36 cellular contexts compared by ENCODE assay signal in genomic region chr14:21287166-21287565, GRCh38. TPM values are rescaled to one million over a fixed set of nuclear protein-coding genes. Genes with fewer than 3 reads are reported as not detected.
"Had no signal": no experiment of that assay in that cellular context is flagged by ENCODE, and none has a peak within 500 bp of the region (broad histone marks: within the 10 kb centered on the region; RNA-seq: fewer than 3 reads in every experiment).

No MANE protein-coding gene starts in this region.

- H3K27ac Mint-ChIP-seq: activated B cell treated with CpG ODN at 0.5 μM for 24 hours; activated CD4-positive, alpha-beta memory T cell treated with anti-CD3 and anti-CD28 coated beads for 36 hours; activated CD8-positive, alpha-beta memory T cell treated with anti-CD3 and anti-CD28 coated beads, Interleukin-2, amount 10 ng/mL, durations not matched to agents 7 days and 5 days; activated CD8-positive, alpha-beta T cell treated with anti-CD3 and anti-CD28 coated beads, Interleukin-2, amount 10 ng/mL, durations not matched to agents 7 days and 5 days; activated naive CD4-positive, alpha-beta T cell treated with anti-CD3 and anti-CD28 coated beads for 36 hours; activated naive CD4-positive, alpha-beta T cell treated with anti-CD3 and anti-CD28 coated beads, Interleukin-2, amount 50 U/mL, for 24 hours; activated naive CD8-positive, alpha-beta T cell treated with anti-CD3 and anti-CD28 coated beads for 36 hours; activated naive CD8-positive, alpha-beta T cell treated with anti-CD3 and anti-CD28 coated beads, Interleukin-2, amount 50 U/mL, for 24 hours; activated T-helper 1 cell treated with anti-CD3 and anti-CD28 coated beads, Interleukin-12 subunit alpha, Interleukin-12 subunit beta, Interleukin-2, Interleukin-4 antibody, amounts not matched to agents 30 ng/mL and 10 ng/mL and 1 ng/mL, durations not matched to agents 14 hours and 24 hours and 36 hours; activated T-helper 2 cell treated with anti-CD3 and anti-CD28 coated beads, Interferon-gamma antibody, Interleukin-2, Interleukin-4, amounts not matched to agents 10 μg/mL and 5 μg/mL and 100 μg/mL, durations not matched to agents 14 hours and 24 hours and 36 hours; T-helper 17 cell; T-helper 2 cell treated with Interferon-gamma antibody and Interleukin-4, amounts not matched to agents 5 μg/mL and 100 μg/mL, for 36 hours had no signal

- H3K36me3 Mint-ChIP-seq: activated CD4-positive, alpha-beta memory T cell treated with anti-CD3 and anti-CD28 coated beads for 36 hours; activated CD8-positive, alpha-beta memory T cell treated with anti-CD3 and anti-CD28 coated beads, Interleukin-2, amount 10 ng/mL, durations not matched to agents 7 days and 5 days; activated naive CD8-positive, alpha-beta T cell treated with anti-CD3 and anti-CD28 coated beads for 36 hours had no signal

- H3K27me3 Mint-ChIP-seq: activated B cell treated with CpG ODN at 0.5 μM for 24 hours; activated CD4-positive, alpha-beta memory T cell treated with anti-CD3 and anti-CD28 coated beads for 36 hours; activated naive CD4-positive, alpha-beta T cell treated with anti-CD3 and anti-CD28 coated beads, Interleukin-2, amount 50 U/mL, for 24 hours; activated naive CD8-positive, alpha-beta T cell treated with anti-CD3 and anti-CD28 coated beads for 36 hours had no signal

- H3K9me3 ChIP-seq: adrenal gland, body of pancreas, colonic mucosa had no signal

- H3K36me3 ChIP-seq: adrenal gland, colonic mucosa had no signal

- DNase-seq: activated B cell treated with CpG ODN at 0.5 μM for 24 hours; activated CD4-positive, alpha-beta memory T cell treated with anti-CD3 and anti-CD28 coated beads for 36 hours; activated CD4-positive, alpha-beta T cell treated with anti-CD3 and anti-CD28 coated beads for 48 hours; activated CD4-positive, alpha-beta T cell treated with anti-CD3 and anti-CD28 coated beads, Interleukin-2, amount 50 U/mL, for 1 hour; activated CD8-positive, alpha-beta memory T cell treated with anti-CD3 and anti-CD28 coated beads, Interleukin-2, amount 10 ng/mL, durations not matched to agents 7 days and 5 days; activated CD8-positive, alpha-beta memory T cell treated with anti-CD3 and anti-CD28 coated beads, Interleukin-2, amount 50 U/mL, for 4 hours; activated CD8-positive, alpha-beta T cell treated with anti-CD3 and anti-CD28 coated beads, Interleukin-2, amount 10 ng/mL, durations not matched to agents 7 days and 5 days; activated effector memory CD4-positive, alpha-beta T cell treated with anti-CD3 and anti-CD28 coated beads, Interleukin-2, amount 50 U/mL, for 16 hours; activated naive CD4-positive, alpha-beta T cell treated with anti-CD3 and anti-CD28 coated beads for 36 hours; activated naive CD8-positive, alpha-beta T cell treated with anti-CD3 and anti-CD28 coated beads for 36 hours; activated naive CD8-positive, alpha-beta T cell treated with anti-CD3 and anti-CD28 coated beads, Interleukin-2, amount 50 U/mL, for 24 hours; activated T-cell treated with anti-CD3 and anti-CD28 coated beads, Interleukin-2, amount 50 U/mL, for 1 hour; activated T-cell treated with anti-CD3 and anti-CD28 coated beads, Interleukin-2, amount 50 U/mL, for 48 hours; adrenal gland; amygdala; body of pancreas; caudate nucleus; cerebellar nuclear complex; colonic mucosa; dorsolateral prefrontal cortex; foreskin fibroblast; head of caudate nucleus; SW 1271; T-helper 1 cell; T-helper 17 cell; T1000; WERI-Rb-1 had no signal

- H3K27ac ChIP-seq: adrenal gland, body of pancreas, colonic mucosa, dorsolateral prefrontal cortex, WERI-Rb-1 had no signal

- ATAC-seq: activated CD4-positive, CD25-positive, alpha-beta regulatory T cell treated with anti-CD3 and anti-CD28 coated beads, Interleukin-2, amount 50 U/mL, for 24 hours; activated CD8-positive, alpha-beta memory T cell treated with anti-CD3 and anti-CD28 coated beads, Interleukin-2, amount 10 ng/mL, durations not matched to agents 7 days and 5 days; activated CD8-positive, alpha-beta T cell treated with anti-CD3 and anti-CD28 coated beads, Interleukin-2, amount 10 ng/mL, durations not matched to agents 7 days and 5 days; activated naive CD8-positive, alpha-beta T cell treated with anti-CD3 and anti-CD28 coated beads, Interleukin-2, amount 50 U/mL, for 24 hours; body of pancreas; esophagus mucosa; T-helper 17 cell had no signal

- H3K27me3 ChIP-seq: adrenal gland, body of pancreas, colonic mucosa, dorsolateral prefrontal cortex had no signal

- H3K4me3 Mint-ChIP-seq: activated B cell treated with CpG ODN at 0.5 μM for 24 hours; activated CD4-positive, alpha-beta memory T cell treated with anti-CD3 and anti-CD28 coated beads for 36 hours; activated CD8-positive, alpha-beta memory T cell treated with anti-CD3 and anti-CD28 coated beads, Interleukin-2, amount 10 ng/mL, durations not matched to agents 7 days and 5 days; activated CD8-positive, alpha-beta T cell treated with anti-CD3 and anti-CD28 coated beads, Interleukin-2, amount 10 ng/mL, durations not matched to agents 7 days and 5 days; activated naive CD4-positive, alpha-beta T cell treated with anti-CD3 and anti-CD28 coated beads for 36 hours; activated naive CD4-positive, alpha-beta T cell treated with anti-CD3 and anti-CD28 coated beads, Interleukin-2, amount 50 U/mL, for 24 hours; activated naive CD8-positive, alpha-beta T cell treated with anti-CD3 and anti-CD28 coated beads for 36 hours; activated naive CD8-positive, alpha-beta T cell treated with anti-CD3 and anti-CD28 coated beads, Interleukin-2, amount 50 U/mL, for 24 hours; activated T-helper 1 cell treated with anti-CD3 and anti-CD28 coated beads, Interleukin-12 subunit alpha, Interleukin-12 subunit beta, Interleukin-2, Interleukin-4 antibody, amounts not matched to agents 30 ng/mL and 10 ng/mL and 1 ng/mL, durations not matched to agents 14 hours and 24 hours and 36 hours; T-helper 17 cell; T-helper 2 cell treated with Interferon-gamma antibody and Interleukin-4, amounts not matched to agents 5 μg/mL and 100 μg/mL, for 36 hours had no signal

- H3K9me3 Mint-ChIP-seq: activated B cell treated with CpG ODN at 0.5 μM for 24 hours; activated CD4-positive, alpha-beta memory T cell treated with anti-CD3 and anti-CD28 coated beads for 36 hours; activated naive CD4-positive, alpha-beta T cell treated with anti-CD3 and anti-CD28 coated beads for 36 hours; activated naive CD4-positive, alpha-beta T cell treated with anti-CD3 and anti-CD28 coated beads, Interleukin-2, amount 50 U/mL, for 24 hours; activated naive CD8-positive, alpha-beta T cell treated with anti-CD3 and anti-CD28 coated beads for 36 hours; activated naive CD8-positive, alpha-beta T cell treated with anti-CD3 and anti-CD28 coated beads, Interleukin-2, amount 50 U/mL, for 24 hours; activated T-helper 1 cell treated with anti-CD3 and anti-CD28 coated beads, Interleukin-12 subunit alpha, Interleukin-12 subunit beta, Interleukin-2, Interleukin-4 antibody, amounts not matched to agents 30 ng/mL and 10 ng/mL and 1 ng/mL, durations not matched to agents 14 hours and 24 hours and 36 hours; activated T-helper 2 cell treated with anti-CD3 and anti-CD28 coated beads, Interferon-gamma antibody, Interleukin-2, Interleukin-4, amounts not matched to agents 10 μg/mL and 5 μg/mL and 100 μg/mL, durations not matched to agents 14 hours and 24 hours and 36 hours; T-helper 2 cell treated with Interferon-gamma antibody and Interleukin-4, amounts not matched to agents 5 μg/mL and 100 μg/mL, for 36 hours had no signal

- H3K4me1 Mint-ChIP-seq: activated CD8-positive, alpha-beta memory T cell treated with anti-CD3 and anti-CD28 coated beads, Interleukin-2, amount 10 ng/mL, durations not matched to agents 7 days and 5 days; activated naive CD4-positive, alpha-beta T cell treated with anti-CD3 and anti-CD28 coated beads, Interleukin-2, amount 50 U/mL, for 24 hours; activated naive CD8-positive, alpha-beta T cell treated with anti-CD3 and anti-CD28 coated beads for 36 hours; activated naive CD8-positive, alpha-beta T cell treated with anti-CD3 and anti-CD28 coated beads, Interleukin-2, amount 50 U/mL, for 24 hours had no signal

- H3K4me1 ChIP-seq: adrenal gland, body of pancreas, colonic mucosa had no signal

- H3K4me3 ChIP-seq: adrenal gland, body of pancreas, colonic mucosa, dorsolateral prefrontal cortex had no signal

RNA-seq across cellular contexts. Expression of gene RPGRIP1, which starts 7.3 kb away (rescaled TPM):
- total RNA-seq: activated B cell treated with CpG ODN at 0.5 μM for 24 hours; activated CD8-positive, alpha-beta memory T cell treated with anti-CD3 and anti-CD28 coated beads for 36 hours; activated CD8-positive, alpha-beta memory T cell treated with anti-CD3 and anti-CD28 coated beads, Interleukin-2, amount 10 ng/mL, durations not matched to agents 7 days and 5 days; activated CD8-positive, alpha-beta T cell treated with anti-CD3 and anti-CD28 coated beads, Interleukin-2, amount 10 ng/mL, durations not matched to agents 7 days and 5 days; activated naive CD4-positive, alpha-beta T cell treated with anti-CD3 and anti-CD28 coated beads for 36 hours; activated T-helper 1 cell treated with anti-CD3 and anti-CD28 coated beads, Interleukin-12 subunit alpha, Interleukin-12 subunit beta, Interleukin-2, Interleukin-4 antibody, amounts not matched to agents 30 ng/mL and 10 ng/mL and 1 ng/mL, durations not matched to agents 14 hours and 24 hours and 36 hours; activated T-helper 2 cell treated with anti-CD3 and anti-CD28 coated beads, Interferon-gamma antibody, Interleukin-2, Interleukin-4, amounts not matched to agents 10 μg/mL and 5 μg/mL and 100 μg/mL, durations not matched to agents 14 hours and 24 hours and 36 hours; body of pancreas; epithelial cell of proximal tubule; esophagus mucosa; frontal cortex had no signal
